In genomic region chr7:102748605-102749322, GRCh38 we compare ENCODE assay signal across 8 cellular contexts.
A peak's percentile ranks its signal among the peaks of the same experiment; 100 is the strongest.
DNase-seq lines count a peak whose midpoint lies in the region; ATAC-seq lines count a peak whose summit lies in the region.
"Not testable (repeated sequence)": the region's sequence is repeated elsewhere in the genome, so short reads cannot be mapped to it uniquely, and the experiment has no call there.

Gene FAM185A (plus strand): TSS chr7:102748999. CDS start chr7:102749208, 209 bp downstream.

- ATAC-seq in HG02588 (IDR thresholded peaks at IDR 0.05; ENCODE audit: unreplicated experiment) = peak; percentile 99

- peak within 1 kb of the TSS; percentile 76 for H3K4me3 Mint-ChIP-seq in activated naive CD4-positive, alpha-beta T cell treated with anti-CD3 and anti-CD28 coated beads, Interleukin-2, amount 50 U/mL, for 24 hours

- peak within 1 kb of the TSS; percentile 74 for H3K9ac ChIP-seq in SK-N-MC (ENCODE audit: insufficient read length)

- not testable (repeated sequence) for H3K9me3 ChIP-seq in SK-N-MC (ENCODE audit: low read depth, low read length)

- H3K27ac ChIP-seq in SK-N-MC = not testable (repeated sequence)
- H3K27ac ChIP-seq in substantia nigra (ENCODE audit: low read depth, low read length, poor library complexity, severe bottlenecking) = peak within 1 kb of the TSS; percentile 31

- not testable (repeated sequence) for H3K36me3 ChIP-seq in SK-N-MC (ENCODE audit: insufficient read depth, low read length)

- H3K27me3 Mint-ChIP-seq in activated naive CD4-positive, alpha-beta T cell treated with anti-CD3 and anti-CD28 coated beads, Interleukin-2, amount 50 U/mL, for 24 hours = not testable (repeated sequence)

- DNase-seq in NCI-H1048 (lab: John Stamatoyannopoulos, UW) (peak; percentile 95), SK-N-MC (ENCODE audit: low read depth, low spot score) (peak; percentile 99), globus pallidus (ENCODE audit: low spot score) (peak; percentile 100), non-pigmented ciliary epithelial cell (ENCODE audit: low read depth) (peak; percentile 96), substantia nigra (lab: John Stamatoyannopoulos, UW) (peak; percentile 35 to 100 (median 99))

- H3K4me3 ChIP-seq in GM08714 (ENCODE audit: low read length) (peak within 1 kb of the TSS; percentile 78), SK-N-MC (peak within 1 kb of the TSS; percentile 84)

- not testable (repeated sequence) for H3K36me3 Mint-ChIP-seq in activated naive CD4-positive, alpha-beta T cell treated with anti-CD3 and anti-CD28 coated beads, Interleukin-2, amount 50 U/mL, for 24 hours

- not testable (repeated sequence) for H3K9me3 Mint-ChIP-seq in activated naive CD4-positive, alpha-beta T cell treated with anti-CD3 and anti-CD28 coated beads, Interleukin-2, amount 50 U/mL, for 24 hours

- H3K27ac Mint-ChIP-seq in activated naive CD4-positive, alpha-beta T cell treated with anti-CD3 and anti-CD28 coated beads, Interleukin-2, amount 50 U/mL, for 24 hours = peak within 1 kb of the TSS; percentile 91

- peaks cover 16% of the 10 kb centered on the region for H3K4me1 Mint-ChIP-seq in activated naive CD4-positive, alpha-beta T cell treated with anti-CD3 and anti-CD28 coated beads, Interleukin-2, amount 50 U/mL, for 24 hours
